Comparison of ENCODE assay signal across 8 cellular contexts in genomic region chr7:152435384-152436278, GRCh38. TPM values are rescaled to one million over a fixed set of nuclear protein-coding genes. Genes with fewer than 3 reads are reported as not detected.
DNase-seq lines count a peak whose midpoint lies in the region; ATAC-seq and TF ChIP-seq lines count a peak whose summit lies in the region.

Gene KMT2C, minus strand, starts transcription at chr7:152436003. Its CDS starts 217 bp downstream, at chr7:152435786.

- POLR2A ChIA-PET in CD4-positive, alpha-beta T cell (lab: Charles Lee): interaction anchor here (1.1 to 2.7 kb wide), 7 partner anchors 18 to 803 kb away, joined by 3 to 31 read pairs (median 3); no protein-coding TSS in a partner anchor

- H3K4me3 ChIP-seq in MM.1S (ENCODE audit: low read length) (peak within 1 kb of the TSS; percentile 92), lower leg skin (ENCODE audit: low read depth, poor library complexity, severe bottlenecking) (peak within 1 kb of the TSS; percentile 95)

- WGBS in lower leg skin, 2 donors: 1 to 2% methylated on average over 33 to 39 of the region's 136 CpGs

- peak within 1 kb of the TSS; percentile 93 for H3K27ac Mint-ChIP-seq in CD4-positive, alpha-beta T cell
- peak within 1 kb of the TSS; percentile 93 for H3K27ac Mint-ChIP-seq in activated CD4-positive, alpha-beta T cell treated with anti-CD3 and anti-CD28 coated beads, Interleukin-2, amount 10 ng/mL, durations not matched to agents 24 days and 14 days

- peaks cover 25% of the 10 kb centered on the region for H3K36me3 Mint-ChIP-seq in CD4-positive, alpha-beta T cell (ENCODE audit: low read depth)
- H3K36me3 Mint-ChIP-seq in activated CD4-positive, alpha-beta T cell treated with anti-CD3 and anti-CD28 coated beads, Interleukin-2, amount 10 ng/mL, durations not matched to agents 24 days and 14 days (ENCODE audit: low read depth): peaks cover 2% of the 10 kb centered on the region

- H3K9ac ChIP-seq in MM.1S (ENCODE audit: low read length): peak within 1 kb of the TSS; percentile 97

- H4K20me1 ChIP-seq in MM.1S (ENCODE audit: insufficient read depth, low read length): peaks cover 12% of the 10 kb centered on the region

- no peaks in the 10 kb centered on the region for H3K9me2 ChIP-seq in MM.1S (replicated peaks; ENCODE audit: insufficient read depth, low read length)

- H2AFZ ChIP-seq in MM.1S (ENCODE audit: low read length): peak within 1 kb of the TSS; percentile 72

- peak; percentile 15 for ATAC-seq in CD4-positive, alpha-beta T cell (ENCODE audit: poor library complexity)
- peak; percentile 8 for ATAC-seq in GM21515 (IDR thresholded peaks at IDR 0.05; ENCODE audit: unreplicated experiment)
- no peak for ATAC-seq in GM21737 (IDR thresholded peaks at IDR 0.05; ENCODE audit: unreplicated experiment)

- TF ChIP-seq CTCF in CD4-positive, alpha-beta T cell (IDR thresholded peaks at IDR 0.05): no peak
- TF ChIP-seq CTCF in MM.1S (IDR thresholded peaks at IDR 0.05; ENCODE audit: low read length): no peak
- TF ChIP-seq CTCF in lower leg skin (IDR thresholded peaks at IDR 0.05): no peak

- CTCF ChIA-PET in CD4-positive, alpha-beta T cell (lab: Charles Lee): no interaction called here

- intact Hi-C loops in CD4-positive, alpha-beta T cell (cut with DNase I, micrococcal nuclease): loop anchor here (1.0 to 10.0 kb wide), 5 partner anchors 27 to 558 kb away; partner anchors contain the start of genes PRKAG2 (in 1 of the 2) and XRCC2 (in 1 of the 2)
- intact Hi-C loops in activated CD4-positive, alpha-beta T cell treated with anti-CD3 and anti-CD28 coated beads, Interleukin-2, amount 10 ng/mL, durations not matched to agents 24 days and 14 days (cut with micrococcal nuclease): loop anchor here (1.0 kb wide), 1 partner anchor 28 kb away; no protein-coding TSS in a partner anchor
- intact Hi-C loops in lower leg skin (cut with DNase I; ENCODE audit: low total_unique reads): no loop called here

- H3K79me2 ChIP-seq in MM.1S (ENCODE audit: low read length): peaks cover 49% of the 10 kb centered on the region

- no peaks in the 10 kb centered on the region for H3K9me3 Mint-ChIP-seq in CD4-positive, alpha-beta T cell
- H3K9me3 Mint-ChIP-seq in activated CD4-positive, alpha-beta T cell treated with anti-CD3 and anti-CD28 coated beads, Interleukin-2, amount 10 ng/mL, durations not matched to agents 24 days and 14 days: no peaks in the 10 kb centered on the region

- no peaks in the 10 kb centered on the region for H3K36me3 ChIP-seq in MM.1S (replicated peaks; ENCODE audit: insufficient read depth, low read length)

- H3K9me3 ChIP-seq in CD4-positive, alpha-beta T cell (ENCODE audit: control insufficient read depth, low read length): no peaks in the 10 kb centered on the region
- no peaks in the 10 kb centered on the region for H3K9me3 ChIP-seq in MM.1S (replicated peaks; ENCODE audit: insufficient read depth, low read length)

- H3K4me1 ChIP-seq in MM.1S (ENCODE audit: low read length): peaks cover 16% of the 10 kb centered on the region

- H3K4me1 Mint-ChIP-seq in CD4-positive, alpha-beta T cell (ENCODE audit: low read depth): peaks cover 33% of the 10 kb centered on the region
- H3K4me1 Mint-ChIP-seq in activated CD4-positive, alpha-beta T cell treated with anti-CD3 and anti-CD28 coated beads, Interleukin-2, amount 10 ng/mL, durations not matched to agents 24 days and 14 days: peaks cover 20% of the 10 kb centered on the region

- H3K4me3 Mint-ChIP-seq in CD4-positive, alpha-beta T cell: peak within 1 kb of the TSS; percentile 91
- H3K4me3 Mint-ChIP-seq in activated CD4-positive, alpha-beta T cell treated with anti-CD3 and anti-CD28 coated beads, Interleukin-2, amount 10 ng/mL, durations not matched to agents 24 days and 14 days: peak within 1 kb of the TSS; percentile 88

- H3K27me3 ChIP-seq in CD4-positive, alpha-beta T cell (ENCODE audit: control insufficient read depth, insufficient read depth, low read length): no peaks in the 10 kb centered on the region
- no peaks in the 10 kb centered on the region for H3K27me3 ChIP-seq in MM.1S (replicated peaks; ENCODE audit: insufficient read depth, low read length)

- TF ChIP-seq POLR2A in lower leg skin (IDR thresholded peaks at IDR 0.05): no peak

- no peaks in the 10 kb centered on the region for H3K27me3 Mint-ChIP-seq in CD4-positive, alpha-beta T cell
- H3K27me3 Mint-ChIP-seq in activated CD4-positive, alpha-beta T cell treated with anti-CD3 and anti-CD28 coated beads, Interleukin-2, amount 10 ng/mL, durations not matched to agents 24 days and 14 days: no peaks in the 10 kb centered on the region

- H3F3A ChIP-seq in MM.1S (ENCODE audit: insufficient read depth, low read length): peaks cover 24% of the 10 kb centered on the region

- peak within 1 kb of the TSS; percentile 89; the same call in 1 of the 2 replicates for H3K4me2 ChIP-seq in MM.1S (ENCODE audit: low read depth, low read length)

- H3K27ac ChIP-seq in CD4-positive, alpha-beta T cell (ENCODE audit: low read depth, low read length): peak within 1 kb of the TSS; percentile 92
- H3K27ac ChIP-seq in MM.1S (ENCODE audit: low read length): peak within 1 kb of the TSS; percentile 91

- peak; percentile 28 to 64 (median 42) for DNase-seq in CD4-positive, alpha-beta T cell
- DNase-seq in MM.1S (peak; percentile 75), dermis blood vessel endothelial cell (peak; percentile 65), lower leg skin (ENCODE audit: low spot score in 2 of 2) (peak; percentile 43 to 90)
- DNase-seq in activated CD4-positive, alpha-beta T cell treated with anti-CD3 and anti-CD28 coated beads, Interleukin-2, amount 10 ng/mL, durations not matched to agents 24 days and 14 days: peak; percentile 87
- peak; percentile 45 for DNase-seq in stimulated activated CD4-positive, alpha-beta T cell treated with anti-CD3 and anti-CD28 coated beads, Interleukin-4, amount 100 ng/mL, for 24 hours

RNA-seq across cellular contexts. Expression of gene KMT2C, which starts in this region (rescaled TPM):
- total RNA-seq in CD4-positive, alpha-beta T cell: 100 to 1,000 TPM; 113 to 118 TPM
- 59.4 and 68.4 TPM in 2 replicates for total RNA-seq in activated CD4-positive, alpha-beta T cell treated with anti-CD3 and anti-CD28 coated beads, Interleukin-2, amount 10 ng/mL, durations not matched to agents 24 days and 14 days
- total RNA-seq in dermis blood vessel endothelial cell (36.9 and 40.1 TPM in 2 replicates), lower leg skin (10 to 100 TPM; 64.6 to 79.3 (median 74.7) TPM)
